Comparison of ENCODE assay signal across 11 cellular contexts in the genomic region with DNA sequence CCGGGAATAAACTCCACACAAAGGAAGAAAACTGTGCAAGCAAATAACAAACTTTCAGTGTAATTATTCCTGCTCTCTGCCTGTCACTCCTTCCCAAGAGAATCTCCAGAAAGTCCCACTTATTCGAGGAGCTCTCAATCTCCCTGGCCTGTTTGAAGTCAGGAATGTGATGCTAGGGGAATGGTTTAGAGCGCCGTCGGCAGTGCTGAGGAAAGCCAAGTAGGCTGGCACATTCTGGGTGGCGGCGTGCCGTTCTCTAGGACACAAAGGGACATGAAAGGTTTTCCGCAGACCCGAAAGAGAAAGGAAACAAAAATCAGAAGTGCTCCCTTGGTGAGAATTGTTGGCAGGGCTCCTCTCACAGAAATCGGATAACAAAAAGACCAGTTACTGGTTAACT.
A peak's percentile ranks its signal among the peaks of the same experiment; 100 is the strongest.
DNase-seq lines count a peak whose midpoint lies in the region; ATAC-seq and TF ChIP-seq lines count a peak whose summit lies in the region.
"Had no signal": no experiment of that assay in that cellular context is flagged by ENCODE, and none has a peak within 500 bp of the region (broad histone marks: within the 10 kb centered on the region; RNA-seq: fewer than 3 reads in every experiment).

No MANE protein-coding gene starts in this region.

- H3K27me3 Mint-ChIP-seq in brain: peaks cover 5% of the 10 kb centered on the region
- H3K27me3 Mint-ChIP-seq in activated T-cell treated with anti-CD3 and anti-CD28 coated beads, Interleukin-2, amount 50 U/mL, for 4 hours (ENCODE audit: low read depth): peaks cover 10% of the 10 kb centered on the region

- H3K4me1 Mint-ChIP-seq in brain: peaks cover 47% of the 10 kb centered on the region
- peaks cover 19% of the 10 kb centered on the region for H3K4me1 Mint-ChIP-seq in activated T-cell treated with anti-CD3 and anti-CD28 coated beads, Interleukin-2, amount 50 U/mL, for 4 hours (ENCODE audit: low read depth)

- DNase-seq in ELR (ENCODE audit: low read depth): peak; percentile 50
- DNase-seq in islet precursor cell: peak; percentile 58
- no peak for DNase-seq in skeletal muscle cell (ENCODE audit: low read depth)
- no peak for DNase-seq in activated T-cell treated with anti-CD3 and anti-CD28 coated beads, Interleukin-2, amount 50 U/mL, for 4 hours
- DNase-seq in stimulated activated CD4-positive, alpha-beta T cell treated with anti-CD3 and anti-CD28 coated beads, Interleukin-1b, Interleukin-23, amount 100 ng/mL, for 48 hours: no peak
- DNase-seq: NCI-H1930 had no signal

- H3K4me3 Mint-ChIP-seq in brain: peak overlapping the region; percentile 46 to 91 (median 84)
- no peak overlapping the region for H3K4me3 Mint-ChIP-seq in activated T-cell treated with anti-CD3 and anti-CD28 coated beads, Interleukin-2, amount 50 U/mL, for 4 hours

- H3K4me3 ChIP-seq in skeletal muscle cell (ENCODE audit: low read depth, low read length): peak overlapping the region; percentile 29
- H3K4me3 ChIP-seq: SJCRH30 had no signal

- peak overlapping the region; percentile 44 to 93 (median 84) for H3K27ac Mint-ChIP-seq in brain

- no peak for TF ChIP-seq CTCF in brain (conservative IDR thresholded peaks at IDR 0.05)

- no peak for ATAC-seq in activated T-cell treated with anti-CD3 and anti-CD28 coated beads, Interleukin-2, amount 50 U/mL, for 4 hours
- no peak for ATAC-seq in GM18907 (IDR thresholded peaks at IDR 0.05; ENCODE audit: unreplicated experiment)
- no peak for ATAC-seq in HG03354 (IDR thresholded peaks at IDR 0.05; ENCODE audit: poor library complexity, severe bottlenecking, unreplicated experiment)
- ATAC-seq: naive thymus-derived CD8-positive, alpha-beta T cell had no signal

- peaks cover 0 to 8% (median 3%) of the 10 kb centered on the region in 5 experiments for H3K9me3 Mint-ChIP-seq in brain
- no peaks in the 10 kb centered on the region for H3K9me3 Mint-ChIP-seq in activated T-cell treated with anti-CD3 and anti-CD28 coated beads, Interleukin-2, amount 50 U/mL, for 4 hours
- H3K9me3 Mint-ChIP-seq: naive thymus-derived CD8-positive, alpha-beta T cell had no signal

- no peaks in the 10 kb centered on the region for H3K36me3 Mint-ChIP-seq in brain
- H3K36me3 Mint-ChIP-seq in activated T-cell treated with anti-CD3 and anti-CD28 coated beads, Interleukin-2, amount 50 U/mL, for 4 hours (ENCODE audit: insufficient read depth): no peaks in the 10 kb centered on the region
- H3K36me3 Mint-ChIP-seq: naive thymus-derived CD8-positive, alpha-beta T cell had no signal

Comparison
In these comparisons a context has a peak if more than half of its experiments do, and no peak if none do; other contexts are left out.
1. DNase-seq: peak in ELR (single experiment) and islet precursor cell (single experiment); none in skeletal muscle cell (single experiment), activated T-cell treated with anti-CD3 and anti-CD28 coated beads, Interleukin-2, amount 50 U/mL, for 4 hours (single experiment) and stimulated activated CD4-positive, alpha-beta T cell treated with anti-CD3 and anti-CD28 coated beads, Interleukin-1b, Interleukin-23, amount 100 ng/mL, for 48 hours (single experiment).